Comparison of ENCODE assay signal across 16 cellular contexts in the genomic region with DNA sequence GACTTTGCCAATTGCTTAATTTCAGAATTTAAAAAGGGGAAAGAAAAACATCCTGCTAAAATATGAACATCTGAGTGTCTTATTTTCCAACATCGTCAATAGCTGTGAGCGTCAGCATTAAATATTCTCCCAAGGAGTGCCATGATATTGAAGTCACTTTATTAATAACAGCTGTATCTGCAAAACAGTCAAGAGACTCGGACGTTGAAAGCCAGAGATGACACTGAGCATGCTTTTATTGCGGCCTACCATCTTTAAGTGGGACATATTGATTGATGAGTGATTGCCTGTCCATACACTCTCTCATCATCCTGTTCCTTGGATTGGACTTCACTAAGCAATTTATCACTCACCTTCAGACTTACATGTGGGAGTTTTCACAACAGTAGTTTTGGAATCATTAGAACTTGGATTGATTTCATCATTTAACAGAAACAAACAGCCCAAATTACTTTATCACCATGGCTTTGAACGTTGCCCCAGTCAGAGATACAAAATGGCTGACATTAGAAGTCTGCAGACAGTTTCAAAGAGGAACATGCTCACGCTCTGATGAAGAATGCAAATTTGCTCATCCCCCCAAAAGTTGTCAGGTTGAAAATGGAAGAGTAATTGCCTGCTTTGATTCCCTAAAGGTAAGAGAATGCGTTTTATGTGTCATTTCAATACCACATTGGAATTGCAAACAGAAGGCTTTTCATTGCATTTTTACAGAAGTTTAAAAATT. TPM values are rescaled to one million over a fixed set of nuclear protein-coding genes. Genes with fewer than 3 reads are reported as not detected.
A peak's percentile ranks its signal among the peaks of the same experiment; 100 is the strongest.
DNase-seq lines count a peak whose midpoint lies in the region; ATAC-seq and TF ChIP-seq lines count a peak whose summit lies in the region.
"Had no signal": no experiment of that assay in that cellular context is flagged by ENCODE, and none has a peak within 500 bp of the region (broad histone marks: within the 10 kb centered on the region; RNA-seq: fewer than 3 reads in every experiment).

No MANE protein-coding gene starts in this region.

- no peaks in the 10 kb centered on the region for H3K27me3 Mint-ChIP-seq in activated CD4-positive, alpha-beta T cell treated with anti-CD3 and anti-CD28 coated beads, Interleukin-2, amount 10 ng/mL, durations not matched to agents 24 days and 14 days
- H3K27me3 Mint-ChIP-seq in activated CD4-positive, alpha-beta T cell treated with anti-CD3 and anti-CD28 coated beads for 36 hours: no peaks in the 10 kb centered on the region
- H3K27me3 Mint-ChIP-seq in chondrocyte (ENCODE audit: low read depth): no peaks in the 10 kb centered on the region
- H3K27me3 Mint-ChIP-seq: CD8-positive, alpha-beta memory T cell had no signal

- peak; percentile 18 for DNase-seq in activated CD4-positive, alpha-beta T cell treated with anti-CD3 and anti-CD28 coated beads, Interleukin-2, amount 10 ng/mL, durations not matched to agents 24 days and 14 days
- DNase-seq in activated CD4-positive, alpha-beta T cell treated with anti-CD3 and anti-CD28 coated beads for 36 hours: no peak
- DNase-seq in chondrocyte (ENCODE audit: low spot score) (no peak), aorta (no peak)
- DNase-seq: activated CD4-positive, alpha-beta T cell treated with anti-CD3 and anti-CD28 coated beads for 4 hours; activated T-cell treated with anti-CD3 and anti-CD28 coated beads, Interleukin-2, amount 50 U/mL, for 4 hours; CD8-positive, alpha-beta memory T cell; GF-D8; OCI-M1; stimulated activated naive CD8-positive, alpha-beta T cell treated with anti-CD3 and anti-CD28 coated beads, Interleukin-15, Interleukin-2, amounts not matched to agents 100 U/mL and 50 U/mL, for 24 hours had no signal

- WGBS in aorta, 2 donors: 67 to 69% methylated on average over 8 of the region's 8 CpGs

- no peak overlapping the region for H3K4me3 Mint-ChIP-seq in activated CD4-positive, alpha-beta T cell treated with anti-CD3 and anti-CD28 coated beads, Interleukin-2, amount 10 ng/mL, durations not matched to agents 24 days and 14 days
- H3K4me3 Mint-ChIP-seq in activated CD4-positive, alpha-beta T cell treated with anti-CD3 and anti-CD28 coated beads for 36 hours: no peak overlapping the region
- H3K4me3 Mint-ChIP-seq in chondrocyte (ENCODE audit: unreplicated experiment): peak overlapping the region; percentile 13
- H3K4me3 Mint-ChIP-seq: activated T-cell treated with anti-CD3 and anti-CD28 coated beads, Interleukin-2, amount 50 U/mL, for 4 hours had no signal

- ATAC-seq in activated CD4-positive, alpha-beta T cell treated with anti-CD3 and anti-CD28 coated beads for 36 hours: no peak
- ATAC-seq in aorta (ENCODE audit: low FRiP score): no peak
- no peak for ATAC-seq in HG03045 (IDR thresholded peaks at IDR 0.05; ENCODE audit: unreplicated experiment)
- ATAC-seq in GM21515 (IDR thresholded peaks at IDR 0.05; ENCODE audit: unreplicated experiment): no peak
- no peak for ATAC-seq in GM21576 (IDR thresholded peaks at IDR 0.05; ENCODE audit: unreplicated experiment)
- ATAC-seq: stimulated activated naive CD8-positive, alpha-beta T cell treated with anti-CD3 and anti-CD28 coated beads, Interleukin-15, Interleukin-2, amounts not matched to agents 100 U/mL and 50 U/mL, for 24 hours had no signal

- no peak overlapping the region for H3K9ac ChIP-seq in muscle layer of colon (ENCODE audit: low read length)

- peaks cover 5% of the 10 kb centered on the region for H3K9me3 Mint-ChIP-seq in activated CD4-positive, alpha-beta T cell treated with anti-CD3 and anti-CD28 coated beads, Interleukin-2, amount 10 ng/mL, durations not matched to agents 24 days and 14 days
- H3K9me3 Mint-ChIP-seq in activated CD4-positive, alpha-beta T cell treated with anti-CD3 and anti-CD28 coated beads for 36 hours (ENCODE audit: low read depth): no peaks in the 10 kb centered on the region
- H3K9me3 Mint-ChIP-seq in chondrocyte (ENCODE audit: low read depth): no peaks in the 10 kb centered on the region
- H3K9me3 Mint-ChIP-seq: CD8-positive, alpha-beta memory T cell had no signal

- H3K4me1 Mint-ChIP-seq in activated CD4-positive, alpha-beta T cell treated with anti-CD3 and anti-CD28 coated beads, Interleukin-2, amount 10 ng/mL, durations not matched to agents 24 days and 14 days: peaks cover 16% of the 10 kb centered on the region
- peaks cover 51% of the 10 kb centered on the region for H3K4me1 Mint-ChIP-seq in activated CD4-positive, alpha-beta T cell treated with anti-CD3 and anti-CD28 coated beads for 36 hours
- H3K4me1 Mint-ChIP-seq in chondrocyte (ENCODE audit: low read depth): peaks cover 87% of the 10 kb centered on the region

- H3K4me3 ChIP-seq in muscle layer of colon (ENCODE audit: low read depth in 1 of 2, low read length in 2 of 2): no peak overlapping the region
- no peak overlapping the region for H3K4me3 ChIP-seq in aorta (ENCODE audit: low read length in 2 of 2)

- no peak for TF ChIP-seq CTCF in chondrocyte (IDR thresholded peaks at IDR 0.05)

- H3K36me3 ChIP-seq in muscle layer of colon (ENCODE audit: insufficient read depth, low read length) (peaks cover 12% of the 10 kb centered on the region), aorta (ENCODE audit: control insufficient read depth in 1 of 2, insufficient read depth in 2 of 2, low read length in 1 of 2) (no peaks in the 10 kb centered on the region)

- no peaks in the 10 kb centered on the region for H3K9me3 ChIP-seq in muscle layer of colon (ENCODE audit: low read length)
- no peaks in the 10 kb centered on the region for H3K9me3 ChIP-seq in aorta (ENCODE audit: control insufficient read depth, low read length)

- CTCF ChIA-PET in activated CD4-positive, alpha-beta T cell treated with anti-CD3 and anti-CD28 coated beads for 36 hours (lab: Charles Lee): interaction anchor here (1.0 kb wide), 1 partner anchor 24 kb away, joined by 3 read pairs; no protein-coding TSS in a partner anchor

- H3K27me3 ChIP-seq in muscle layer of colon (ENCODE audit: control insufficient read depth in 1 of 2, insufficient read depth in 2 of 2, low read length in 2 of 2) (no peaks in the 10 kb centered on the region), aorta (ENCODE audit: control insufficient read depth in 1 of 2, insufficient read depth in 2 of 2, low read length in 1 of 2) (no peaks in the 10 kb centered on the region)
- H3K27me3 ChIP-seq: foreskin keratinocyte had no signal

- POLR2A ChIA-PET in activated CD4-positive, alpha-beta T cell treated with anti-CD3 and anti-CD28 coated beads for 36 hours (lab: Charles Lee): no interaction called here

- H3K27ac ChIP-seq in muscle layer of colon (ENCODE audit: low read depth, low read length) (peak overlapping the region; percentile 67), aorta (ENCODE audit: low read depth in 1 of 2, low read length in 2 of 2) (peak overlapping the region; percentile 17 to 57)
- H3K27ac ChIP-seq: 22Rv1 had no signal

- H3K36me3 Mint-ChIP-seq in activated CD4-positive, alpha-beta T cell treated with anti-CD3 and anti-CD28 coated beads, Interleukin-2, amount 10 ng/mL, durations not matched to agents 24 days and 14 days (ENCODE audit: low read depth): peaks cover 17% of the 10 kb centered on the region
- peaks cover 28% of the 10 kb centered on the region for H3K36me3 Mint-ChIP-seq in activated CD4-positive, alpha-beta T cell treated with anti-CD3 and anti-CD28 coated beads for 36 hours (ENCODE audit: low read depth)
- peaks cover 4% of the 10 kb centered on the region for H3K36me3 Mint-ChIP-seq in chondrocyte (ENCODE audit: low read depth)

- H3K4me1 ChIP-seq in muscle layer of colon (ENCODE audit: insufficient read depth, low read length) (peaks cover 73% of the 10 kb centered on the region), aorta (ENCODE audit: control insufficient read depth in 1 of 2, insufficient read depth in 2 of 2, low read length in 2 of 2) (peaks cover 7 to 19% of the 10 kb centered on the region in 2 donors)

- intact Hi-C loops in activated CD4-positive, alpha-beta T cell treated with anti-CD3 and anti-CD28 coated beads, Interleukin-2, amount 10 ng/mL, durations not matched to agents 24 days and 14 days (cut with micrococcal nuclease): no loop called here
- intact Hi-C loops in activated CD4-positive, alpha-beta T cell treated with anti-CD3 and anti-CD28 coated beads for 36 hours (cut with DNase I, micrococcal nuclease): no loop called here
- intact Hi-C loops in aorta (cut with DNase I): no loop called here

- no peak overlapping the region for H3K27ac Mint-ChIP-seq in activated CD4-positive, alpha-beta T cell treated with anti-CD3 and anti-CD28 coated beads, Interleukin-2, amount 10 ng/mL, durations not matched to agents 24 days and 14 days
- no peak overlapping the region for H3K27ac Mint-ChIP-seq in activated CD4-positive, alpha-beta T cell treated with anti-CD3 and anti-CD28 coated beads for 36 hours
- H3K27ac Mint-ChIP-seq in chondrocyte (ENCODE audit: unreplicated experiment): peak overlapping the region; percentile 96

RNA-seq across cellular contexts. Expression of a gene that starts 53.8 kb away (rescaled TPM):
- total RNA-seq in activated CD4-positive, alpha-beta T cell treated with anti-CD3 and anti-CD28 coated beads, Interleukin-2, amount 10 ng/mL, durations not matched to agents 24 days and 14 days: 22.0 and 24.5 TPM in 2 replicates
- 10 to 100 TPM; 16.7 to 24.5 TPM for total RNA-seq in activated CD4-positive, alpha-beta T cell treated with anti-CD3 and anti-CD28 coated beads for 36 hours
- total RNA-seq in chondrocyte: 40.1 to 65.1 TPM (median 41.3 TPM) in 3 replicates
- total RNA-seq in aorta: 10 to 100 TPM; 73.4 to 79.4 TPM
- 10 to 100 TPM; 26.5 to 38.0 TPM for polyA plus RNA-seq in aorta
